Comparison of ENCODE assay signal across 13 cellular contexts in genomic region chr9:22528485-22528884, GRCh38.
A peak's percentile ranks its signal among the peaks of the same experiment; 100 is the strongest.
DNase-seq lines count a peak whose midpoint lies in the region; ATAC-seq and TF ChIP-seq lines count a peak whose summit lies in the region.
"Had no signal": no experiment of that assay in that cellular context is flagged by ENCODE, and none has a peak within 500 bp of the region (broad histone marks: within the 10 kb centered on the region; RNA-seq: fewer than 3 reads in every experiment).

No MANE protein-coding gene starts in this region.

- H3K9me3 ChIP-seq in neural progenitor cell (ENCODE audit: low read depth), result no peaks in the 10 kb centered on the region

- H3K27ac ChIP-seq in neural progenitor cell, result no peak overlapping the region
- H3K27ac ChIP-seq: epithelial cell of prostate had no signal

- no peaks in the 10 kb centered on the region for H3K4me1 ChIP-seq in neural progenitor cell

- H3F3A ChIP-seq in neural progenitor cell (ENCODE audit: low read depth), result no peaks in the 10 kb centered on the region

- H3K27ac Mint-ChIP-seq in brain (no peak overlapping the region), neural progenitor cell (no peak overlapping the region)
- H3K27ac Mint-ChIP-seq: stimulated activated memory B cell treated with anti-CD40 and anti-IgM and Interleukin-4, amounts not matched to agents 10 μg/mL and 1 μg/mL and 100 μg/mL, for 72 hours had no signal

- H3K9me3 Mint-ChIP-seq in brain (peaks cover 0 to 2% (median 0%) of the 10 kb centered on the region in 5 experiments), neural progenitor cell (no peaks in the 10 kb centered on the region)
- H3K9me3 Mint-ChIP-seq: stimulated activated memory B cell treated with anti-CD40 and anti-IgM and Interleukin-4, amounts not matched to agents 10 μg/mL and 1 μg/mL and 100 μg/mL, for 72 hours had no signal

- H3K36me3 Mint-ChIP-seq in brain (no peaks in the 10 kb centered on the region), neural progenitor cell (no peaks in the 10 kb centered on the region)
- H3K36me3 Mint-ChIP-seq: stimulated activated memory B cell treated with anti-CD40 and anti-IgM and Interleukin-4, amounts not matched to agents 10 μg/mL and 1 μg/mL and 100 μg/mL, for 72 hours had no signal

- H3K9ac ChIP-seq in neural progenitor cell, result no peak overlapping the region

- no peak for ATAC-seq in HG03135 (IDR thresholded peaks at IDR 0.05; ENCODE audit: unreplicated experiment)
- ATAC-seq: stimulated activated memory B cell treated with anti-CD40 and anti-IgM and Interleukin-4, amounts not matched to agents 10 μg/mL and 1 μg/mL and 100 μg/mL, for 72 hours had no signal

- H3K27me3 Mint-ChIP-seq in brain, result no peaks in the 10 kb centered on the region
- no peaks in the 10 kb centered on the region for H3K27me3 Mint-ChIP-seq in neural progenitor cell (ENCODE audit: insufficient read depth, low read depth)
- H3K27me3 Mint-ChIP-seq: stimulated activated memory B cell treated with anti-CD40 and anti-IgM and Interleukin-4, amounts not matched to agents 10 μg/mL and 1 μg/mL and 100 μg/mL, for 72 hours had no signal

- TF ChIP-seq CTCF in brain (conservative IDR thresholded peaks at IDR 0.05) (peak; percentile 32 to 69), neural progenitor cell (IDR thresholded peaks at IDR 0.05) (peak; percentile 58)

- no peaks in the 10 kb centered on the region for H3K79me2 ChIP-seq in neural progenitor cell (ENCODE audit: low read depth)

- H3K27me3 ChIP-seq in neural progenitor cell, result no peaks in the 10 kb centered on the region

- no peak overlapping the region for H3K4me3 ChIP-seq in neural progenitor cell

- H3K4me2 ChIP-seq in neural progenitor cell, result no peak overlapping the region

- no peaks in the 10 kb centered on the region for H4K20me1 ChIP-seq in neural progenitor cell (ENCODE audit: low read depth)

- no peaks in the 10 kb centered on the region for H3K36me3 ChIP-seq in neural progenitor cell

- peaks cover 4% of the 10 kb centered on the region for H3K4me1 Mint-ChIP-seq in brain
- peaks cover 7% of the 10 kb centered on the region for H3K4me1 Mint-ChIP-seq in neural progenitor cell
- H3K4me1 Mint-ChIP-seq: stimulated activated memory B cell treated with anti-CD40 and anti-IgM and Interleukin-4, amounts not matched to agents 10 μg/mL and 1 μg/mL and 100 μg/mL, for 72 hours had no signal

- H2AFZ ChIP-seq in neural progenitor cell (replicated peaks), result no peak overlapping the region

- peak; percentile 15 for DNase-seq in EL
- DNase-seq in NCI-H1694 treated with DMSO at 0.1 percent for 48 hours (lab: John Stamatoyannopoulos, UW), result peak; percentile 50
- DNase-seq in neural progenitor cell (ENCODE audit: low spot score), result peak; percentile 46
- no peak for DNase-seq in activated T-cell treated with anti-CD3 and anti-CD28 coated beads, Interleukin-2, amount 50 U/mL, for 1 hour
- no peak for DNase-seq in effector CD8-positive, alpha-beta T cell (lab: John Stamatoyannopoulos, UW)
- DNase-seq in stimulated activated CD4-positive, alpha-beta T cell treated with anti-CD3 and anti-CD28 coated beads, Interleukin-12 subunit alpha, Interleukin-12 subunit beta, amount 100 ng/mL, for 4 hours, result no peak
- DNase-seq: activated CD4-positive, alpha-beta T cell treated with anti-CD3 and anti-CD28 coated beads, Interleukin-2, amount 50 U/mL, for 1 hour; NCI-H1092 treated with DMSO at 0.1 percent for 48 hours; RPMI8226 had no signal

- H3K4me3 Mint-ChIP-seq in brain (no peak overlapping the region), neural progenitor cell (no peak overlapping the region)
- H3K4me3 Mint-ChIP-seq: stimulated activated memory B cell treated with anti-CD40 and anti-IgM and Interleukin-4, amounts not matched to agents 10 μg/mL and 1 μg/mL and 100 μg/mL, for 72 hours had no signal

Comparison
In these comparisons a context has a peak if more than half of its experiments do, and no peak if none do; other contexts are left out.
1. DNase-seq: peak in EL (single experiment), NCI-H1694 treated with DMSO at 0.1 percent for 48 hours (single experiment) and neural progenitor cell (single experiment); none in activated T-cell treated with anti-CD3 and anti-CD28 coated beads, Interleukin-2, amount 50 U/mL, for 1 hour (single experiment), effector CD8-positive, alpha-beta T cell (single experiment) and stimulated activated CD4-positive, alpha-beta T cell treated with anti-CD3 and anti-CD28 coated beads, Interleukin-12 subunit alpha, Interleukin-12 subunit beta, amount 100 ng/mL, for 4 hours (single experiment).